Comparison of ENCODE assay signal across 1 cellular context in genomic region chr11:118247041-118247440, GRCh38.
A peak's percentile ranks its signal among the peaks of the same experiment; 100 is the strongest.
TF ChIP-seq lines count a peak whose summit lies in the region.

No MANE protein-coding gene starts in this region.

TF ChIP-seq in HepG2, 621 proteins besides CTCF, POLR2A, EP300 and RAD21:
- TF ChIP-seq PHF8 (CRISPR knock-in tag; IDR thresholded peaks at IDR 0.05) = no peak
- no peak for TF ChIP-seq ZNF274 (CRISPR knock-in tag; IDR thresholded peaks at IDR 0.05)
- TF ChIP-seq, protein P1, sequence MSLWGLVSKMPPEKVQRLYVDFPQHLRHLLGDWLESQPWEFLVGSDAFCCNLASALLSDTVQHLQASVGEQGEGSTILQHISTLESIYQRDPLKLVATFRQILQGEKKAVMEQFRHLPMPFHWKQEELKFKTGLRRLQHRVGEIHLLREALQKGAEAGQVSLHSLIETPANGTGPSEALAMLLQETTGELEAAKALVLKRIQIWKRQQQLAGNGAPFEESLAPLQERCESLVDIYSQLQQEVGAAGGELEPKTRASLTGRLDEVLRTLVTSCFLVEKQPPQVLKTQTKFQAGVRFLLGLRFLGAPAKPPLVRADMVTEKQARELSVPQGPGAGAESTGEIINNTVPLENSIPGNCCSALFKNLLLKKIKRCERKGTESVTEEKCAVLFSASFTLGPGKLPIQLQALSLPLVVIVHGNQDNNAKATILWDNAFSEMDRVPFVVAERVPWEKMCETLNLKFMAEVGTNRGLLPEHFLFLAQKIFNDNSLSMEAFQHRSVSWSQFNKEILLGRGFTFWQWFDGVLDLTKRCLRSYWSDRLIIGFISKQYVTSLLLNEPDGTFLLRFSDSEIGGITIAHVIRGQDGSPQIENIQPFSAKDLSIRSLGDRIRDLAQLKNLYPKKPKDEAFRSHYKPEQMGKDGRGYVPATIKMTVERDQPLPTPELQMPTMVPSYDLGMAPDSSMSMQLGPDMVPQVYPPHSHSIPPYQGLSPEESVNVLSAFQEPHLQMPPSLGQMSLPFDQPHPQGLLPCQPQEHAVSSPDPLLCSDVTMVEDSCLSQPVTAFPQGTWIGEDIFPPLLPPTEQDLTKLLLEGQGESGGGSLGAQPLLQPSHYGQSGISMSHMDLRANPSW (CRISPR knock-in tag; IDR thresholded peaks at IDR 0.05; ENCODE audit: borderline replicate concordance) = no peak
- peak; percentile 36; the same call in 1 of the 2 replicates for TF ChIP-seq FOXP4 (CRISPR knock-in tag; IDR thresholded peaks at IDR 0.05)
- no peak for TF ChIP-seq SPEN (CRISPR knock-in tag; IDR thresholded peaks at IDR 0.05; ENCODE audit: low read depth)
- TF ChIP-seq ZNF496 (CRISPR knock-in tag; IDR thresholded peaks at IDR 0.05; ENCODE audit: insufficient replicate concordance) = no peak
- TF ChIP-seq, protein P2, sequence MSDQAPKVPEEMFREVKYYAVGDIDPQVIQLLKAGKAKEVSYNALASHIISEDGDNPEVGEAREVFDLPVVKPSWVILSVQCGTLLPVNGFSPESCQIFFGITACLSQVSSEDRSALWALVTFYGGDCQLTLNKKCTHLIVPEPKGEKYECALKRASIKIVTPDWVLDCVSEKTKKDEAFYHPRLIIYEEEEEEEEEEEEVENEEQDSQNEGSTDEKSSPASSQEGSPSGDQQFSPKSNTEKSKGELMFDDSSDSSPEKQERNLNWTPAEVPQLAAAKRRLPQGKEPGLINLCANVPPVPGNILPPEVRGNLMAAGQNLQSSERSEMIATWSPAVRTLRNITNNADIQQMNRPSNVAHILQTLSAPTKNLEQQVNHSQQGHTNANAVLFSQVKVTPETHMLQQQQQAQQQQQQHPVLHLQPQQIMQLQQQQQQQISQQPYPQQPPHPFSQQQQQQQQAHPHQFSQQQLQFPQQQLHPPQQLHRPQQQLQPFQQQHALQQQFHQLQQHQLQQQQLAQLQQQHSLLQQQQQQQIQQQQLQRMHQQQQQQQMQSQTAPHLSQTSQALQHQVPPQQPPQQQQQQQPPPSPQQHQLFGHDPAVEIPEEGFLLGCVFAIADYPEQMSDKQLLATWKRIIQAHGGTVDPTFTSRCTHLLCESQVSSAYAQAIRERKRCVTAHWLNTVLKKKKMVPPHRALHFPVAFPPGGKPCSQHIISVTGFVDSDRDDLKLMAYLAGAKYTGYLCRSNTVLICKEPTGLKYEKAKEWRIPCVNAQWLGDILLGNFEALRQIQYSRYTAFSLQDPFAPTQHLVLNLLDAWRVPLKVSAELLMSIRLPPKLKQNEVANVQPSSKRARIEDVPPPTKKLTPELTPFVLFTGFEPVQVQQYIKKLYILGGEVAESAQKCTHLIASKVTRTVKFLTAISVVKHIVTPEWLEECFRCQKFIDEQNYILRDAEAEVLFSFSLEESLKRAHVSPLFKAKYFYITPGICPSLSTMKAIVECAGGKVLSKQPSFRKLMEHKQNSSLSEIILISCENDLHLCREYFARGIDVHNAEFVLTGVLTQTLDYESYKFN (CRISPR knock-in tag; conservative IDR thresholded peaks at IDR 0.05) = no peak; the same call in 1 of the 2 replicates
- TF ChIP-seq ZBTB7B (CRISPR knock-in tag; IDR thresholded peaks at IDR 0.05) = peak; percentile 37; the same call in 1 of the 2 replicates
- TF ChIP-seq KAT8 (CRISPR knock-in tag; IDR thresholded peaks at IDR 0.05) = 0 out of 2 replicates have a peak, but pooled peaks have one; percentile 29
- TF ChIP-seq SOX13 (IDR thresholded peaks at IDR 0.05) = no peak
- peak in 1 of 2 experiments; percentile 16; a peak in 1 of 4 replicates for TF ChIP-seq SOX13 (CRISPR knock-in tag; conservative IDR thresholded peaks at IDR 0.05 in 1 of 2, IDR thresholded peaks at IDR 0.05 in 1 of 2)
- TF ChIP-seq FOXA3 (CRISPR knock-in tag; IDR thresholded peaks at IDR 0.05) = peak; percentile 86
- no peak for TF ChIP-seq ZMAT3 (CRISPR knock-in tag; conservative IDR thresholded peaks at IDR 0.05)
- no peak for TF ChIP-seq FOXP1 (IDR thresholded peaks at IDR 0.05)
- TF ChIP-seq FOXP1 (CRISPR knock-in tag; IDR thresholded peaks at IDR 0.05) = peak; percentile 62
- peak; percentile 34; the same call in 1 of the 2 replicates for TF ChIP-seq GATAD2A (CRISPR knock-in tag; IDR thresholded peaks at IDR 0.05)
- peak; percentile 29; the same call in 1 of the 2 replicates for TF ChIP-seq GFI1 (CRISPR knock-in tag; IDR thresholded peaks at IDR 0.05; ENCODE audit: borderline replicate concordance)
- TF ChIP-seq FOXK1 (CRISPR knock-in tag; IDR thresholded peaks at IDR 0.05; ENCODE audit: borderline replicate concordance, low read depth) = peak; percentile 28; the same call in 1 of the 2 replicates
- TF ChIP-seq SAP130 (CRISPR knock-in tag; IDR thresholded peaks at IDR 0.05; ENCODE audit: low read depth) = peak; percentile 54
- TF ChIP-seq FOSL2 (CRISPR knock-in tag; IDR thresholded peaks at IDR 0.05) = peak; percentile 57
- TF ChIP-seq ZNF616 (CRISPR knock-in tag; IDR thresholded peaks at IDR 0.05; ENCODE audit: low read depth) = no peak
- TF ChIP-seq ZNF614 (CRISPR knock-in tag; IDR thresholded peaks at IDR 0.05; ENCODE audit: borderline replicate concordance) = 0 out of 2 replicates have a peak, but pooled peaks have one; percentile 44
- TF ChIP-seq RAD51 (IDR thresholded peaks at IDR 0.05; ENCODE audit: borderline replicate concordance) = no peak
- no peak for TF ChIP-seq JDP2 (CRISPR knock-in tag; IDR thresholded peaks at IDR 0.05; ENCODE audit: borderline replicate concordance)
- no peak for TF ChIP-seq GABPB1 (CRISPR knock-in tag; IDR thresholded peaks at IDR 0.05)
- TF ChIP-seq, protein P3, sequence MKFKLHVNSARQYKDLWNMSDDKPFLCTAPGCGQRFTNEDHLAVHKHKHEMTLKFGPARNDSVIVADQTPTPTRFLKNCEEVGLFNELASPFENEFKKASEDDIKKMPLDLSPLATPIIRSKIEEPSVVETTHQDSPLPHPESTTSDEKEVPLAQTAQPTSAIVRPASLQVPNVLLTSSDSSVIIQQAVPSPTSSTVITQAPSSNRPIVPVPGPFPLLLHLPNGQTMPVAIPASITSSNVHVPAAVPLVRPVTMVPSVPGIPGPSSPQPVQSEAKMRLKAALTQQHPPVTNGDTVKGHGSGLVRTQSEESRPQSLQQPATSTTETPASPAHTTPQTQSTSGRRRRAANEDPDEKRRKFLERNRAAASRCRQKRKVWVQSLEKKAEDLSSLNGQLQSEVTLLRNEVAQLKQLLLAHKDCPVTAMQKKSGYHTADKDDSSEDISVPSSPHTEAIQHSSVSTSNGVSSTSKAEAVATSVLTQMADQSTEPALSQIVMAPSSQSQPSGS (CRISPR knock-in tag; IDR thresholded peaks at IDR 0.05) = no peak
- TF ChIP-seq, protein P4, sequence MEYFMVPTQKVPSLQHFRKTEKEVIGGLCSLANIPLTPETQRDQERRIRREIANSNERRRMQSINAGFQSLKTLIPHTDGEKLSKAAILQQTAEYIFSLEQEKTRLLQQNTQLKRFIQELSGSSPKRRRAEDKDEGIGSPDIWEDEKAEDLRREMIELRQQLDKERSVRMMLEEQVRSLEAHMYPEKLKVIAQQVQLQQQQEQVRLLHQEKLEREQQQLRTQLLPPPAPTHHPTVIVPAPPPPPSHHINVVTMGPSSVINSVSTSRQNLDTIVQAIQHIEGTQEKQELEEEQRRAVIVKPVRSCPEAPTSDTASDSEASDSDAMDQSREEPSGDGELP (IDR thresholded peaks at IDR 0.05; ENCODE audit: borderline replicate concordance, low read depth) = peak; percentile 83; the same call in 1 of the 2 replicates
- no peak for TF ChIP-seq ZNF644 (CRISPR knock-in tag; IDR thresholded peaks at IDR 0.05; ENCODE audit: low read depth)
- no peak for TF ChIP-seq NR0B2 (CRISPR knock-in tag; IDR thresholded peaks at IDR 0.05)
- no peak for TF ChIP-seq RBFOX2 (IDR thresholded peaks at IDR 0.05; ENCODE audit: low read depth, low read length)
- TF ChIP-seq ATF6 (CRISPR knock-in tag; conservative IDR thresholded peaks at IDR 0.05) = no peak
- peak; percentile 16 for TF ChIP-seq STAG1 (CRISPR knock-in tag; IDR thresholded peaks at IDR 0.05)
- 0 out of 2 replicates have a peak, but pooled peaks have one; percentile 31 for TF ChIP-seq SP5 (CRISPR knock-in tag; IDR thresholded peaks at IDR 0.05; ENCODE audit: borderline replicate concordance, low read depth)
- peak; percentile 4; the same call in 1 of the 2 replicates for TF ChIP-seq SMC3 (IDR thresholded peaks at IDR 0.05; ENCODE audit: low read length)
- TF ChIP-seq SP140L (CRISPR knock-in tag; IDR thresholded peaks at IDR 0.05; ENCODE audit: borderline replicate concordance) = no peak
- TF ChIP-seq SYNCRIP (IDR thresholded peaks at IDR 0.05; ENCODE audit: insufficient read depth, low read depth, low read length) = no peak
- no peak for TF ChIP-seq FOXA1 (IDR thresholded peaks at IDR 0.05)
- TF ChIP-seq FOXA1 (CRISPR knock-in tag; IDR thresholded peaks at IDR 0.05) = peak; percentile 71
